In genomic region chr4:37434469-37434868, GRCh38 we compare ENCODE assay signal across 17 cellular contexts.
DNase-seq lines count a peak whose midpoint lies in the region; ATAC-seq and TF ChIP-seq lines count a peak whose summit lies in the region.
"Had no signal": no experiment of that assay in that cellular context is flagged by ENCODE, and none has a peak within 500 bp of the region (broad histone marks: within the 10 kb centered on the region; RNA-seq: fewer than 3 reads in every experiment).

No MANE protein-coding gene starts in this region.

- H2BK15ac ChIP-seq in IMR-90 (ENCODE audit: low read depth, low read length): no peak overlapping the region
- H2BK15ac ChIP-seq in mesenchymal stem cell (ENCODE audit: low read depth, poor library complexity, severe bottlenecking): no peak overlapping the region

- H3K36me3 Mint-ChIP-seq in stimulated activated effector memory CD8-positive, alpha-beta T cell treated with anti-CD3 and anti-CD28 coated beads, Interleukin-12 subunit alpha, Interleukin-12 subunit beta, amount 100 ng/mL, for 72 hours: no peaks in the 10 kb centered on the region
- H3K36me3 Mint-ChIP-seq: immature natural killer cell had no signal

- H3K9me3 ChIP-seq in IMR-90 (ENCODE audit: control insufficient read depth, insufficient read depth, low read length) (no peaks in the 10 kb centered on the region), mesenchymal stem cell (ENCODE audit: control insufficient read depth, low read length) (no peaks in the 10 kb centered on the region), upper lobe of left lung (no peaks in the 10 kb centered on the region)
- H3K9me3 ChIP-seq: testis had no signal

- in situ Hi-C loops in IMR-90 (cut with MboI; ENCODE audit: low sequenced_read_pairs): no loop called here
- in situ Hi-C loops in brain microvascular endothelial cell (cut with HindIII; ENCODE audit: low pct_ligation_motif_present, low sequenced_read_pairs): no loop called here

- POLR2A ChIA-PET in IMR-90 (lab: Charles Lee; ENCODE audit: unreplicated experiment): no interaction called here

- H4K5ac ChIP-seq in IMR-90 (ENCODE audit: low read depth, low read length): no peak overlapping the region

- H3K4me1 Mint-ChIP-seq in stimulated activated effector memory CD8-positive, alpha-beta T cell treated with anti-CD3 and anti-CD28 coated beads, Interleukin-12 subunit alpha, Interleukin-12 subunit beta, amount 100 ng/mL, for 72 hours: no peaks in the 10 kb centered on the region
- H3K4me1 Mint-ChIP-seq: central memory CD8-positive, alpha-beta T cell; immature natural killer cell had no signal

- no peak for TF ChIP-seq EP300 in upper lobe of left lung (IDR thresholded peaks at IDR 0.05)

- H3K27ac ChIP-seq in IMR-90 (ENCODE audit: insufficient read depth, low read length) (no peak overlapping the region), brain microvascular endothelial cell (no peak overlapping the region), mesenchymal stem cell (ENCODE audit: low read length, poor library complexity, severe bottlenecking) (no peak overlapping the region), upper lobe of left lung (no peak overlapping the region)
- H3K27ac ChIP-seq: testis had no signal

- H3K9me3 Mint-ChIP-seq in stimulated activated effector memory CD8-positive, alpha-beta T cell treated with anti-CD3 and anti-CD28 coated beads, Interleukin-12 subunit alpha, Interleukin-12 subunit beta, amount 100 ng/mL, for 72 hours: no peaks in the 10 kb centered on the region
- H3K9me3 Mint-ChIP-seq: activated T-cell treated with anti-CD3 and anti-CD28 coated beads, Interleukin-2, amount 50 U/mL, for 72 hours; central memory CD8-positive, alpha-beta T cell had no signal

- H4K91ac ChIP-seq in IMR-90 (ENCODE audit: insufficient read depth, low read depth, low read length): no peak overlapping the region
- H4K91ac ChIP-seq in mesenchymal stem cell (ENCODE audit: low read length): no peak overlapping the region

- no TSS peak for BruUV-seq in IMR-90 (replicated peaks; lab: Mats Ljungman, UMichigan)

- no peak overlapping the region for H3K27ac Mint-ChIP-seq in stimulated activated effector memory CD8-positive, alpha-beta T cell treated with anti-CD3 and anti-CD28 coated beads, Interleukin-12 subunit alpha, Interleukin-12 subunit beta, amount 100 ng/mL, for 72 hours
- H3K27ac Mint-ChIP-seq: activated T-cell treated with anti-CD3 and anti-CD28 coated beads, Interleukin-2, amount 50 U/mL, for 72 hours; immature natural killer cell had no signal

- no peak overlapping the region for H2AK9ac ChIP-seq in IMR-90 (replicated peaks; ENCODE audit: low read depth, low read length, poor library complexity)

- H3K4me2 ChIP-seq in IMR-90 (ENCODE audit: low read depth, low read length): no peak overlapping the region
- H3K4me2 ChIP-seq in mesenchymal stem cell (ENCODE audit: low read length, poor library complexity, severe bottlenecking): no peak overlapping the region

- H3K23ac ChIP-seq in IMR-90 (ENCODE audit: low read depth, low read length): no peak overlapping the region
- no peak overlapping the region for H3K23ac ChIP-seq in mesenchymal stem cell (ENCODE audit: low read length in 2 of 2)

- no peak overlapping the region for H3K4ac ChIP-seq in IMR-90 (ENCODE audit: low read depth, low read length)
- H3K4ac ChIP-seq in mesenchymal stem cell (ENCODE audit: low read depth in 1 of 2, low read length in 2 of 2): no peak overlapping the region

- dilution Hi-C loops in IMR-90 (cut with HindIII; ENCODE audit: low sequenced_read_pairs, unreplicated experiment): no loop called here

- H3K9ac ChIP-seq in IMR-90 (ENCODE audit: low read depth, low read length): no peak overlapping the region
- no peak overlapping the region for H3K9ac ChIP-seq in mesenchymal stem cell (ENCODE audit: low read length)

- H3K18ac ChIP-seq in IMR-90 (ENCODE audit: low read depth, low read length): no peak overlapping the region
- no peak overlapping the region for H3K18ac ChIP-seq in mesenchymal stem cell (ENCODE audit: low read depth in 1 of 2, low read length in 2 of 2)

- H3K56ac ChIP-seq in IMR-90 (ENCODE audit: extremely low read depth, insufficient read depth, low read length): no peak overlapping the region

- H3K79me1 ChIP-seq in IMR-90 (ENCODE audit: low read depth in 1 of 2, low read length in 2 of 2) (no peaks in the 10 kb centered on the region), mesenchymal stem cell (replicated peaks; ENCODE audit: low read length, poor library complexity, severe bottlenecking) (no peaks in the 10 kb centered on the region)

- TF ChIP-seq POLR2A in IMR-90 (IDR thresholded peaks at IDR 0.05; ENCODE audit: low read depth, low read length) (no peak), upper lobe of left lung (IDR thresholded peaks at IDR 0.05) (no peak)

- H2BK5ac ChIP-seq in IMR-90 (ENCODE audit: low read depth, low read length, poor library complexity, severe bottlenecking): no peak overlapping the region
- no peak overlapping the region for H2BK5ac ChIP-seq in mesenchymal stem cell (ENCODE audit: low read depth, low read length, poor library complexity, severe bottlenecking)

- no peaks in the 10 kb centered on the region for H3K4me1 ChIP-seq in IMR-90 (ENCODE audit: control insufficient read depth, insufficient read depth, low read length)
- no peaks in the 10 kb centered on the region for H3K4me1 ChIP-seq in mesenchymal stem cell (ENCODE audit: control insufficient read depth, insufficient read depth, low read depth, low read length)
- H3K4me1 ChIP-seq in upper lobe of left lung: no peaks in the 10 kb centered on the region
- H3K4me1 ChIP-seq: testis had no signal

- TF ChIP-seq CTCF in IMR-90 (conservative IDR thresholded peaks at IDR 0.05; ENCODE audit: low read depth, low read length): peak; percentile 15; the same call in 1 of the 2 replicates
- peak; percentile 30 for TF ChIP-seq CTCF in brain microvascular endothelial cell (IDR thresholded peaks at IDR 0.05; ENCODE audit: low read depth, low read length, missing control alignments)
- no peak for TF ChIP-seq CTCF in upper lobe of left lung (IDR thresholded peaks at IDR 0.05)

- H4K8ac ChIP-seq in IMR-90 (ENCODE audit: low read depth in 2 of 2, low read length in 2 of 2): no peak overlapping the region
- no peak overlapping the region for H4K8ac ChIP-seq in mesenchymal stem cell (ENCODE audit: low read length)

- H2BK20ac ChIP-seq in IMR-90 (ENCODE audit: low read depth, low read length): no peak overlapping the region

- H3K4me3 ChIP-seq in IMR-90 (ENCODE audit: insufficient read depth, low read depth, low read length) (no peak overlapping the region), brain microvascular endothelial cell (ENCODE audit: low read depth, low read length) (no peak overlapping the region), mesenchymal stem cell (ENCODE audit: insufficient read depth in 1 of 2, low read depth in 1 of 2, low read length in 2 of 2) (no peak overlapping the region), upper lobe of left lung (no peak overlapping the region)
- H3K4me3 ChIP-seq: testis had no signal

- 17% methylated on average over 1 of the region's 3 CpGs; no CpG with 5 or more reads in 1 of the 2 experiments for WGBS in IMR-90 (ENCODE audit: extremely low coverage in 2 of 2, insufficient read length in 1 of 2), 2 experiments
- whole genome bisulfite sequencing in mesenchymal stem cell: 82% methylated on average over 2 of the region's 3 CpGs
- WGBS in upper lobe of left lung, 2 donors: 63 to 70% methylated on average over 3 of the region's 3 CpGs

- CTCF ChIA-PET in IMR-90 (lab: Yijun Ruan, JAX): interaction anchor here (0.6 to 1.0 kb wide), 2 partner anchors 135 to 169 kb away, joined by 3 read pairs; no protein-coding TSS in a partner anchor

- no peaks in the 10 kb centered on the region for H3K36me3 ChIP-seq in IMR-90 (ENCODE audit: control insufficient read depth, insufficient read depth, low read length)
- no peaks in the 10 kb centered on the region for H3K36me3 ChIP-seq in brain microvascular endothelial cell (replicated peaks)
- no peaks in the 10 kb centered on the region for H3K36me3 ChIP-seq in mesenchymal stem cell (ENCODE audit: control insufficient read depth in 1 of 2, insufficient read depth in 2 of 2, low read depth in 1 of 2, low read length in 2 of 2)
- H3K36me3 ChIP-seq in upper lobe of left lung: no peaks in the 10 kb centered on the region

- H3K27me3 ChIP-seq in IMR-90 (ENCODE audit: control insufficient read depth, insufficient read depth, low read length) (no peaks in the 10 kb centered on the region), brain microvascular endothelial cell (replicated peaks) (no peaks in the 10 kb centered on the region), mesenchymal stem cell (ENCODE audit: control insufficient read depth in 1 of 2, insufficient read depth in 1 of 2, low read length in 2 of 2) (no peaks in the 10 kb centered on the region), upper lobe of left lung (no peaks in the 10 kb centered on the region)
- H3K27me3 ChIP-seq: testis had no signal

- no peak overlapping the region for H2AFZ ChIP-seq in IMR-90 (replicated peaks; ENCODE audit: low read length, poor library complexity)
- H2AFZ ChIP-seq in mesenchymal stem cell (ENCODE audit: low read depth, low read length): no peak overlapping the region

- no peak for ATAC-seq in IMR-90 (ENCODE audit: low read depth)
- no peak for ATAC-seq in stimulated activated effector memory CD8-positive, alpha-beta T cell treated with anti-CD3 and anti-CD28 coated beads, Interleukin-12 subunit alpha, Interleukin-12 subunit beta, amount 100 ng/mL, for 72 hours
- no peak for ATAC-seq in upper lobe of left lung (ENCODE audit: low FRiP score in 2 of 2)
- ATAC-seq: activated T-cell treated with anti-CD3 and anti-CD28 coated beads, Interleukin-2, amount 50 U/mL, for 72 hours; right cardiac atrium had no signal

- no peak overlapping the region for H2BK12ac ChIP-seq in mesenchymal stem cell (ENCODE audit: low read length in 2 of 2)

- H2AK5ac ChIP-seq in IMR-90 (ENCODE audit: low read depth, low read length) (no peak overlapping the region), mesenchymal stem cell (ENCODE audit: low read length, severe bottlenecking) (no peak overlapping the region)

- H2BK120ac ChIP-seq in IMR-90 (ENCODE audit: low read depth, low read length): no peak overlapping the region
- no peak overlapping the region for H2BK120ac ChIP-seq in mesenchymal stem cell (ENCODE audit: low read depth, low read length)

- intact Hi-C loops in IMR-90 (cut with micrococcal nuclease): no loop called here

- no peaks in the 10 kb centered on the region for H4K20me1 ChIP-seq in IMR-90 (ENCODE audit: insufficient read depth, low read length)

- no peak overlapping the region for H3K14ac ChIP-seq in IMR-90 (replicated peaks; ENCODE audit: low read depth, low read length)
- no peak overlapping the region for H3K14ac ChIP-seq in mesenchymal stem cell (ENCODE audit: low read length in 2 of 2)

- peak; percentile 11; the same call in 1 of the 2 replicates for TF ChIP-seq RAD21 in IMR-90 (IDR thresholded peaks at IDR 0.05; ENCODE audit: low read length)

- H3K4me3 Mint-ChIP-seq in stimulated activated effector memory CD8-positive, alpha-beta T cell treated with anti-CD3 and anti-CD28 coated beads, Interleukin-12 subunit alpha, Interleukin-12 subunit beta, amount 100 ng/mL, for 72 hours: no peak overlapping the region
- H3K4me3 Mint-ChIP-seq: activated T-cell treated with anti-CD3 and anti-CD28 coated beads, Interleukin-2, amount 50 U/mL, for 72 hours; central memory CD8-positive, alpha-beta T cell; immature natural killer cell had no signal

- DNase-seq in DMS53 (lab: John Stamatoyannopoulos, UW) (peak; percentile 55), IMR-90 (peak; percentile 10), brain microvascular endothelial cell (no peak), mesenchymal stem cell (peak; percentile 3), upper lobe of left lung (no peak)
- no peak for DNase-seq in stimulated activated effector memory CD8-positive, alpha-beta T cell treated with anti-CD3 and anti-CD28 coated beads, Interleukin-12 subunit alpha, Interleukin-12 subunit beta, amount 100 ng/mL, for 72 hours (ENCODE audit: low spot score in 2 of 2)
- DNase-seq in activated CD4-positive, alpha-beta T cell treated with anti-CD3 and anti-CD28 coated beads, Interleukin-2, amount 50 U/mL, for 48 hours: no peak
- DNase-seq in activated effector memory CD4-positive, alpha-beta T cell treated with anti-CD3 and anti-CD28 coated beads, Interleukin-2, amount 50 U/mL, for 16 hours: no peak
- DNase-seq: activated CD4-positive, alpha-beta T cell treated with anti-CD3 and anti-CD28 coated beads for 1 hour; activated T-cell treated with anti-CD3 and anti-CD28 coated beads, Interleukin-2, amount 50 U/mL, for 72 hours; Calu3; immature natural killer cell; NCI-H1105; NCI-H748 treated with DMSO at 0.1 percent for 48 hours; right cardiac atrium; testis had no signal

- no peaks in the 10 kb centered on the region for H3K9me1 ChIP-seq in IMR-90 (ENCODE audit: insufficient read depth, low read length)

Comparison
In these comparisons a context has a peak if more than half of its experiments do, and no peak if none do; other contexts are left out.
1. DNase-seq: peak in DMS53 (single experiment), IMR-90 (single experiment) and mesenchymal stem cell (single experiment); none in brain microvascular endothelial cell (single experiment), stimulated activated effector memory CD8-positive, alpha-beta T cell treated with anti-CD3 and anti-CD28 coated beads, Interleukin-12 subunit alpha, Interleukin-12 subunit beta, amount 100 ng/mL, for 72 hours (0 of 2), activated CD4-positive, alpha-beta T cell treated with anti-CD3 and anti-CD28 coated beads, Interleukin-2, amount 50 U/mL, for 48 hours (0 of 2), activated effector memory CD4-positive, alpha-beta T cell treated with anti-CD3 and anti-CD28 coated beads, Interleukin-2, amount 50 U/mL, for 16 hours (single experiment) and upper lobe of left lung (0 of 2).
2. CTCF ChIP-seq: peak in IMR-90 (single experiment) and brain microvascular endothelial cell (single experiment); none in upper lobe of left lung (0 of 6).